In the genomic region with DNA sequence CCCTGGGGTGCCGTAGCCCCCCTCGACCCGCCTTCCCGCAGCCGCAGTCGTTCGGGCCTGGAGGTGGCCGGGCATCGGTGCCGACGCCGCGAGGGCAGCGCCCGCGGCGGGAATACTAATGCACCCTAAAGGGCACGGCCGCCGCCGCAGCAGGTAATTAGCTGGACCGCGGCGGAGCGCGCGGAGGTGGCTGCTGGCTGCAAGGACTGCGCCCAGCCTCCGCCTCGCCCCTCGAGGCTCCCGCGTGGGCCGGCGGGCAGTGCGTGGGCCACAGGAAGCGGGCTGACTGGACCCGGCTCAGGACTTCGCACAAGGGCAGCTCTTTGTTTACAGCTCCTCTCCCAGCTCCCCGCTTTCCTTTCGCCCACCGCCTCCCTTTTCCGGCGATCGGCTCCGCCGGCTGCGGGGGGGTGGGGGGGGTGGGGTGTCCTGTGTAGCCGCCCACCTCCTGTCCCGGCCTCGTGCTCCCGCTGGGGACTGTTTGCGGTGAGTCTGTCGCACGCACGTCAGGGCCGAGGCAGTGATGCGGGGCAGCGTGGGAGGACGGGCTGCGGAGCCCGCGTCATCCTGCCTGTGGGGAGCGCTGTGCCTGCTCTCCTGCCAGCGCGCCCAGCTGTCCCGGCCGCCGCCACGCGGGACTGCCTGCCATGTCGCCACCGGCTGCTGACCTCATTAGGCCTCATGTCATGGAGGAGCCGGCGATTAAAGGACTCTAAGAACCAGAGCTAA, we compare ENCODE assay signal across 8 cellular contexts. TPM values are rescaled to one million over a fixed set of nuclear protein-coding genes. Genes with fewer than 3 reads are reported as not detected.
DNase-seq lines count a peak whose midpoint lies in the region; ATAC-seq and TF ChIP-seq lines count a peak whose summit lies in the region.

No MANE protein-coding gene starts in this region.

- H3K36me3 ChIP-seq in gastrocnemius medialis, result no peaks in the 10 kb centered on the region

- intact Hi-C loops in gastrocnemius medialis (cut with DNase I; ENCODE audit: low total_unique reads), result no loop called here

- H3K27ac ChIP-seq in angular gyrus (ENCODE audit: low read depth, low read length), result peak overlapping the region; percentile 83
- H3K27ac ChIP-seq in gastrocnemius medialis, result no peak overlapping the region

- no peak for TF ChIP-seq CTCF in gastrocnemius medialis (IDR thresholded peaks at IDR 0.05 in 4 of 5, conservative IDR thresholded peaks at IDR 0.05 in 1 of 5)

- peak; percentile 23 for DNase-seq in COLO668 (lab: John Stamatoyannopoulos, UW; ENCODE audit: unreplicated experiment)
- peak; percentile 63 to 74 for DNase-seq in hippocampal formation (lab: John Stamatoyannopoulos, UW)
- DNase-seq in gastrocnemius medialis, result peak in 1 of 2 donors; percentile 26
- DNase-seq in GDM1 (lab: John Stamatoyannopoulos, UW), result no peak

- peak; percentile 72 for ATAC-seq in GM18909 (IDR thresholded peaks at IDR 0.05; ENCODE audit: poor library complexity, unreplicated experiment)
- ATAC-seq in HG03432 (IDR thresholded peaks at IDR 0.05; ENCODE audit: unreplicated experiment), result peak; percentile 82
- ATAC-seq in gastrocnemius medialis, result peak in 1 of 2 donors; percentile 49
- ATAC-seq in GM21367 (IDR thresholded peaks at IDR 0.05; ENCODE audit: unreplicated experiment), result no peak

- peaks cover 9 to 27% (median 18%) of the 10 kb centered on the region in 3 donors for H3K27me3 ChIP-seq in gastrocnemius medialis

- peaks cover 5 to 8% of the 10 kb centered on the region in 2 donors for H3K4me1 ChIP-seq in gastrocnemius medialis

- H3K4me3 ChIP-seq in gastrocnemius medialis, result peak overlapping the region; percentile 42 to 51 (median 46)

- in situ Hi-C loops in gastrocnemius medialis (cut with MboI; ENCODE audit: low sequenced_read_pairs in 4 of 4), result no loop called here

- no peak for TF ChIP-seq POLR2A in gastrocnemius medialis (IDR thresholded peaks at IDR 0.05)

- H3K9me3 ChIP-seq in gastrocnemius medialis, result no peaks in the 10 kb centered on the region

RNA-seq across cellular contexts. Expression of a gene that starts 53.2 kb away (rescaled TPM):
- under 1 TPM in 1 of 4 donors, not detected in 3; 0.42 TPM for total RNA-seq in gastrocnemius medialis
